Comparison of ENCODE assay signal across 29 cellular contexts in genomic region chr7:149041350-149041749, GRCh38.
"Had no signal": no experiment of that assay in that cellular context is flagged by ENCODE, and none has a peak within 500 bp of the region (broad histone marks: within the 10 kb centered on the region; RNA-seq: fewer than 3 reads in every experiment).

No MANE protein-coding gene starts in this region.

- ATAC-seq: effector memory CD8-positive, alpha-beta T cell; esophagus mucosa; foreskin keratinocyte; gastrocnemius medialis; gastroesophageal sphincter; heart left ventricle; heart right ventricle had no signal

- H3K4me2 ChIP-seq: hepatocyte had no signal

- H3K4me1 ChIP-seq: colonic mucosa, esophagus muscularis mucosa, esophagus squamous epithelium, gastrocnemius medialis, gastroesophageal sphincter, heart left ventricle, heart right ventricle had no signal

- H3K27ac ChIP-seq: colonic mucosa, coronary artery, dorsolateral prefrontal cortex, epithelial cell of prostate, esophagus muscularis mucosa, esophagus squamous epithelium, foreskin keratinocyte, gastrocnemius medialis, gastroesophageal sphincter, heart left ventricle, heart right ventricle, hepatocyte had no signal

- H3K27me3 ChIP-seq: colonic mucosa, dorsolateral prefrontal cortex, esophagus muscularis mucosa, esophagus squamous epithelium, foreskin keratinocyte, gastrocnemius medialis, gastroesophageal sphincter, heart left ventricle, heart right ventricle, hepatocyte had no signal

- H3K9me3 ChIP-seq: colonic mucosa, esophagus muscularis mucosa, esophagus squamous epithelium, gastrocnemius medialis, gastroesophageal sphincter had no signal

- DNase-seq: colonic mucosa; cortex of kidney; dermis blood vessel endothelial cell; dorsolateral prefrontal cortex; effector CD4-positive, alpha-beta T cell; effector CD8-positive, alpha-beta T cell; effector memory CD4-positive, alpha-beta T cell; effector memory CD8-positive, alpha-beta T cell; endodermal cell; erythroblast; esophagus squamous epithelium; foreskin fibroblast; foreskin keratinocyte; foreskin melanocyte; gastrocnemius medialis; glutamatergic neuron; head of caudate nucleus; heart left ventricle; heart right ventricle had no signal

- FAIRE-seq: colon, endometrium, endothelial cell of umbilical vein, frontal cortex had no signal

- H3K36me3 ChIP-seq: colonic mucosa, esophagus muscularis mucosa, esophagus squamous epithelium, gastrocnemius medialis, gastroesophageal sphincter, heart left ventricle, heart right ventricle had no signal

- H3K4me3 ChIP-seq: colonic mucosa, coronary artery, dorsolateral prefrontal cortex, esophagus muscularis mucosa, esophagus squamous epithelium, gastrocnemius medialis, gastroesophageal sphincter, heart left ventricle, heart right ventricle, hepatocyte had no signal

- H2AFZ ChIP-seq: hepatocyte had no signal

- H3K79me2 ChIP-seq: hepatocyte had no signal
